ENCODE assay signal across 15 cellular contexts in the genomic region with DNA sequence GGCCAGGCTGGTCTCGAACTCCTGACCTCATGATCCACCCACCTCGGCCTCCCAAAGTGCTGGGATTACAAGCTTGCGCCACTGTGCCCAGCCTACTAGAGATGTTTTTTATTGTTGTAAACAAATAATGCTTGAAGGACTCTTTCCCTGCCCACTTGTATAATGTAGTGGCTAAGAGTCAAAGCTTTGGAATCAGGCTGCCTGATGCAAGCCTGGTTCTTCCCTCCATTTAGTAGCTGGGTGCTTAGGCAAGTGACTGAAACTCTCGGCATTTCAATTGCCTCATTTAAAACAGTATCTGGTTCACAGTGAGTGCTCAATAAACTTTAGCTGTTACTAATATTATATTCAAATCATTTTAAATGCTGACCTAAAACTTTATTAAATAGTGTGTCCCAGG.
DNase-seq lines count a peak whose midpoint lies in the region; ATAC-seq and TF ChIP-seq lines count a peak whose summit lies in the region.
"Had no signal": no experiment of that assay in that cellular context is flagged by ENCODE, and none has a peak within 500 bp of the region (broad histone marks: within the 10 kb centered on the region; RNA-seq: fewer than 3 reads in every experiment).

No MANE protein-coding gene starts in this region.

- DNase-seq in EH (ENCODE audit: low read depth) (peak; percentile 20), M059J (ENCODE audit: low read depth) (peak; percentile 6), fibroblast of peridontal ligament (ENCODE audit: extremely low read depth) (peak; percentile 48), coronary artery (ENCODE audit: low spot score) (no peak), Caco-2 (no peak), NK-92 (lab: John Stamatoyannopoulos, UW; ENCODE audit: unreplicated experiment) (no peak)
- DNase-seq: C1 segment of cervical spinal cord, KBM-7, NCI-H1048, NCI-H146, NCI-H2081, NCI-H510A treated with DMSO at 0.1 percent for 48 hours, NCI-H82 had no signal

- H3K36me3 ChIP-seq in Caco-2 (ENCODE audit: control insufficient read depth, insufficient read depth, low read length) = no peaks in the 10 kb centered on the region
- H3K36me3 ChIP-seq: SJSA1 had no signal

- H3K4me3 ChIP-seq in coronary artery = no peak overlapping the region
- no peak overlapping the region for H3K4me3 ChIP-seq in Caco-2 (ENCODE audit: low read depth, low read length)
- H3K4me3 ChIP-seq: SJSA1 had no signal

- H3K27ac ChIP-seq in coronary artery = no peak overlapping the region
- H3K27ac ChIP-seq: SJSA1 had no signal

- POLR2A ChIA-PET in Caco-2 (lab: Charles Lee) = no interaction called here

- H3K4me3 Mint-ChIP-seq in Caco-2 (ENCODE audit: unreplicated experiment) = no peak overlapping the region

- intact Hi-C loops in Caco-2 (cut with micrococcal nuclease; ENCODE audit: unreplicated experiment) = no loop called here

- no peak for ATAC-seq in GM19467 (IDR thresholded peaks at IDR 0.05; ENCODE audit: unreplicated experiment)

- TF ChIP-seq CTCF in coronary artery (IDR thresholded peaks at IDR 0.05) = no peak
- no peak for TF ChIP-seq CTCF in Caco-2 (IDR thresholded peaks at IDR 0.05; ENCODE audit: insufficient read depth in 1 of 2, low read depth in 1 of 2, low read length in 1 of 2, severe bottlenecking in 1 of 2, unreplicated experiment in 1 of 2)

- H3K27me3 Mint-ChIP-seq in Caco-2 (ENCODE audit: insufficient read depth, unreplicated experiment) = no peaks in the 10 kb centered on the region

- peaks cover 19% of the 10 kb centered on the region for H3K9me3 Mint-ChIP-seq in Caco-2 (ENCODE audit: unreplicated experiment)

- no peaks in the 10 kb centered on the region for H3K4me1 ChIP-seq in Caco-2

- H3K9me3 ChIP-seq in Caco-2 = peaks cover 6% of the 10 kb centered on the region; the same call in 1 of the 2 replicates

- H3K27me3 ChIP-seq in Caco-2 (replicated peaks; ENCODE audit: control insufficient read depth, insufficient read depth, low read length) = no peaks in the 10 kb centered on the region
- H3K27me3 ChIP-seq: SJSA1 had no signal

- H3K4me1 Mint-ChIP-seq in Caco-2 (ENCODE audit: low read depth, unreplicated experiment) = peaks cover 7% of the 10 kb centered on the region

- CTCF ChIA-PET in Caco-2 (lab: Charles Lee) = no interaction called here

- no peaks in the 10 kb centered on the region for H3K36me3 Mint-ChIP-seq in Caco-2 (ENCODE audit: insufficient read depth, unreplicated experiment)

- no peak overlapping the region for H3K27ac Mint-ChIP-seq in Caco-2 (ENCODE audit: unreplicated experiment)

- BruUV-seq in Caco-2 (replicated peaks; lab: Mats Ljungman, UMichigan) = no TSS peak

Comparison
In these comparisons a context has a peak if more than half of its experiments do, and no peak if none do; other contexts are left out.
1. DNase-seq: peak in EH (single experiment), M059J (single experiment) and fibroblast of peridontal ligament (single experiment); none in coronary artery (single experiment), Caco-2 (0 of 2) and NK-92 (single experiment).